13 cellular contexts compared by ENCODE assay signal in genomic region chr1:58898739-58899580, GRCh38.
DNase-seq lines count a peak whose midpoint lies in the region; ATAC-seq and TF ChIP-seq lines count a peak whose summit lies in the region.
"Had no signal": no experiment of that assay in that cellular context is flagged by ENCODE, and none has a peak within 500 bp of the region (broad histone marks: within the 10 kb centered on the region; RNA-seq: fewer than 3 reads in every experiment).

No MANE protein-coding gene starts in this region.

- H3K36me3 ChIP-seq in mesendoderm (ENCODE audit: control insufficient read depth, insufficient read depth, low read length) (no peaks in the 10 kb centered on the region), tibial artery (no peaks in the 10 kb centered on the region)

- no peaks in the 10 kb centered on the region for H3K36me3 Mint-ChIP-seq in activated CD8-positive, alpha-beta memory T cell treated with anti-CD3 and anti-CD28 coated beads, Interleukin-2, amount 10 ng/mL, durations not matched to agents 7 days and 5 days
- H3K36me3 Mint-ChIP-seq in activated T-helper 2 cell treated with anti-CD3 and anti-CD28 coated beads, Interferon-gamma antibody, Interleukin-2, Interleukin-4, amounts not matched to agents 10 μg/mL and 5 μg/mL and 100 μg/mL, durations not matched to agents 14 hours and 24 hours and 36 hours (ENCODE audit: low read depth) = no peaks in the 10 kb centered on the region
- H3K36me3 Mint-ChIP-seq: IgD-negative memory B cell, memory B cell had no signal

- no peaks in the 10 kb centered on the region for H3K27me3 ChIP-seq in mesendoderm (ENCODE audit: insufficient read depth, low read length, poor library complexity)
- H3K27me3 ChIP-seq in tibial artery = no peaks in the 10 kb centered on the region

- H2AK5ac ChIP-seq in mesendoderm (ENCODE audit: low read length) = no peak overlapping the region

- H2BK5ac ChIP-seq in mesendoderm (ENCODE audit: low read length) = no peak overlapping the region

- intact Hi-C loops in tibial artery (cut with DNase I; ENCODE audit: low total_unique reads) = no loop called here
- intact Hi-C loops in activated T-helper 2 cell treated with anti-CD3 and anti-CD28 coated beads, Interferon-gamma antibody, Interleukin-2, Interleukin-4, amounts not matched to agents 10 μg/mL and 5 μg/mL and 100 μg/mL, durations not matched to agents 14 hours and 24 hours and 36 hours (cut with micrococcal nuclease) = no loop called here

- ATAC-seq in HG03196 (IDR thresholded peaks at IDR 0.05; ENCODE audit: unreplicated experiment) = no peak
- no peak for ATAC-seq in activated CD8-positive, alpha-beta memory T cell treated with anti-CD3 and anti-CD28 coated beads, Interleukin-2, amount 10 ng/mL, durations not matched to agents 7 days and 5 days

- no peak overlapping the region for H3K4me2 ChIP-seq in mesendoderm (ENCODE audit: low read length)
- H3K4me2 ChIP-seq: PC-9 had no signal

- H4K5ac ChIP-seq in mesendoderm (ENCODE audit: low read length) = no peak overlapping the region

- no peak overlapping the region for H2BK15ac ChIP-seq in mesendoderm (replicated peaks; ENCODE audit: low read depth)

- H3K27ac ChIP-seq in mesendoderm (ENCODE audit: low read depth, low read length) = no peak overlapping the region
- peak overlapping the region; percentile 37 to 39 for H3K27ac ChIP-seq in tibial artery
- H3K27ac ChIP-seq: GM23248, PC-9 had no signal

- H3K79me1 ChIP-seq in mesendoderm (ENCODE audit: low read length) = no peaks in the 10 kb centered on the region

- no peak overlapping the region for H3K9ac ChIP-seq in mesendoderm (ENCODE audit: low read length)
- H3K9ac ChIP-seq: GM23248 had no signal

- no peaks in the 10 kb centered on the region for H3K79me2 ChIP-seq in mesendoderm (ENCODE audit: control insufficient read depth, insufficient read depth, low read length)

- H3K18ac ChIP-seq in mesendoderm (ENCODE audit: low read length) = no peak overlapping the region

- H3K4me3 ChIP-seq in mesendoderm (ENCODE audit: low read length) (no peak overlapping the region), tibial artery (no peak overlapping the region)
- H3K4me3 ChIP-seq: GM23248, PC-9 had no signal

- H3K4me3 Mint-ChIP-seq in activated CD8-positive, alpha-beta memory T cell treated with anti-CD3 and anti-CD28 coated beads, Interleukin-2, amount 10 ng/mL, durations not matched to agents 7 days and 5 days = no peak overlapping the region
- H3K4me3 Mint-ChIP-seq in activated T-helper 2 cell treated with anti-CD3 and anti-CD28 coated beads, Interferon-gamma antibody, Interleukin-2, Interleukin-4, amounts not matched to agents 10 μg/mL and 5 μg/mL and 100 μg/mL, durations not matched to agents 14 hours and 24 hours and 36 hours (ENCODE audit: low read depth) = no peak overlapping the region
- H3K4me3 Mint-ChIP-seq: IgD-negative memory B cell, memory B cell had no signal

- no peak overlapping the region for H2BK120ac ChIP-seq in mesendoderm (ENCODE audit: low read depth, low read length)

- H3K9me3 Mint-ChIP-seq in activated CD8-positive, alpha-beta memory T cell treated with anti-CD3 and anti-CD28 coated beads, Interleukin-2, amount 10 ng/mL, durations not matched to agents 7 days and 5 days (ENCODE audit: low read depth) = no peaks in the 10 kb centered on the region
- no peaks in the 10 kb centered on the region for H3K9me3 Mint-ChIP-seq in activated T-helper 2 cell treated with anti-CD3 and anti-CD28 coated beads, Interferon-gamma antibody, Interleukin-2, Interleukin-4, amounts not matched to agents 10 μg/mL and 5 μg/mL and 100 μg/mL, durations not matched to agents 14 hours and 24 hours and 36 hours
- H3K9me3 Mint-ChIP-seq: IgD-negative memory B cell, memory B cell had no signal

- no peak for TF ChIP-seq CTCF in tibial artery (IDR thresholded peaks at IDR 0.05)

- no peak overlapping the region for H3K27ac Mint-ChIP-seq in activated CD8-positive, alpha-beta memory T cell treated with anti-CD3 and anti-CD28 coated beads, Interleukin-2, amount 10 ng/mL, durations not matched to agents 7 days and 5 days
- no peak overlapping the region for H3K27ac Mint-ChIP-seq in activated T-helper 2 cell treated with anti-CD3 and anti-CD28 coated beads, Interferon-gamma antibody, Interleukin-2, Interleukin-4, amounts not matched to agents 10 μg/mL and 5 μg/mL and 100 μg/mL, durations not matched to agents 14 hours and 24 hours and 36 hours
- H3K27ac Mint-ChIP-seq: IgD-negative memory B cell, memory B cell had no signal

- no peak overlapping the region for H3K4ac ChIP-seq in mesendoderm (ENCODE audit: low read depth, low read length)

- H3K4me1 ChIP-seq in mesendoderm (ENCODE audit: control insufficient read depth, low read depth, low read length) (peaks cover 12% of the 10 kb centered on the region), tibial artery (peaks cover 0 to 52% (median 22%) of the 10 kb centered on the region in 4 donors)

- H3K23ac ChIP-seq in mesendoderm (ENCODE audit: low read length) = no peak overlapping the region

- no peak overlapping the region for H3K56ac ChIP-seq in mesendoderm (ENCODE audit: low read length)

- no CpG with 5 or more reads among the region's 10 CpGs for WGBS in mesendoderm (ENCODE audit: extremely low coverage, insufficient coverage, low lambda C conversion rate)

- DNase-seq in NOMO-1 treated with DMSO at 0.1 percent for 48 hours (lab: John Stamatoyannopoulos, UW; ENCODE audit: unreplicated experiment) (peak; percentile 38), dermis blood vessel endothelial cell (peak; percentile 97), mesendoderm (peak; percentile 81), tibial artery (no peak), NCI-H2196 treated with DMSO at 0.1 percent for 48 hours (lab: John Stamatoyannopoulos, UW; ENCODE audit: unreplicated experiment) (no peak)
- DNase-seq in activated CD8-positive, alpha-beta memory T cell treated with anti-CD3 and anti-CD28 coated beads, Interleukin-2, amount 10 ng/mL, durations not matched to agents 7 days and 5 days = no peak
- DNase-seq in activated T-helper 2 cell treated with anti-CD3 and anti-CD28 coated beads, Interferon-gamma antibody, Interleukin-2, Interleukin-4, amounts not matched to agents 10 μg/mL and 5 μg/mL and 100 μg/mL, durations not matched to agents 14 hours and 24 hours and 36 hours (ENCODE audit: low spot score) = no peak
- DNase-seq: cortex of kidney, GM23248, PC-9 had no signal

- H3K9me3 ChIP-seq in tibial artery = no peaks in the 10 kb centered on the region

- H4K8ac ChIP-seq in mesendoderm (ENCODE audit: low read depth, low read length) = no peak overlapping the region

- no peaks in the 10 kb centered on the region for H3K27me3 Mint-ChIP-seq in activated CD8-positive, alpha-beta memory T cell treated with anti-CD3 and anti-CD28 coated beads, Interleukin-2, amount 10 ng/mL, durations not matched to agents 7 days and 5 days
- no peaks in the 10 kb centered on the region for H3K27me3 Mint-ChIP-seq in activated T-helper 2 cell treated with anti-CD3 and anti-CD28 coated beads, Interferon-gamma antibody, Interleukin-2, Interleukin-4, amounts not matched to agents 10 μg/mL and 5 μg/mL and 100 μg/mL, durations not matched to agents 14 hours and 24 hours and 36 hours (ENCODE audit: low read depth)
- H3K27me3 Mint-ChIP-seq: IgD-negative memory B cell, memory B cell had no signal

- H3K4me1 Mint-ChIP-seq in activated CD8-positive, alpha-beta memory T cell treated with anti-CD3 and anti-CD28 coated beads, Interleukin-2, amount 10 ng/mL, durations not matched to agents 7 days and 5 days = peaks cover 22% of the 10 kb centered on the region
- peaks cover 28% of the 10 kb centered on the region for H3K4me1 Mint-ChIP-seq in activated T-helper 2 cell treated with anti-CD3 and anti-CD28 coated beads, Interferon-gamma antibody, Interleukin-2, Interleukin-4, amounts not matched to agents 10 μg/mL and 5 μg/mL and 100 μg/mL, durations not matched to agents 14 hours and 24 hours and 36 hours (ENCODE audit: low read depth)

- CTCF ChIA-PET in activated CD8-positive, alpha-beta memory T cell treated with anti-CD3 and anti-CD28 coated beads, Interleukin-2, amount 10 ng/mL, durations not matched to agents 7 days and 5 days (lab: Charles Lee) = no interaction called here

Comparison
In these comparisons a context has a peak if more than half of its experiments do, and no peak if none do; other contexts are left out.
1. DNase-seq: peak in NOMO-1 treated with DMSO at 0.1 percent for 48 hours (single experiment), dermis blood vessel endothelial cell (single experiment) and mesendoderm (single experiment); none in tibial artery (0 of 2), activated CD8-positive, alpha-beta memory T cell treated with anti-CD3 and anti-CD28 coated beads, Interleukin-2, amount 10 ng/mL, durations not matched to agents 7 days and 5 days (single experiment), activated T-helper 2 cell treated with anti-CD3 and anti-CD28 coated beads, Interferon-gamma antibody, Interleukin-2, Interleukin-4, amounts not matched to agents 10 μg/mL and 5 μg/mL and 100 μg/mL, durations not matched to agents 14 hours and 24 hours and 36 hours (single experiment) and NCI-H2196 treated with DMSO at 0.1 percent for 48 hours (single experiment).